ENCODE assay signal across 18 cellular contexts in the genomic region with DNA sequence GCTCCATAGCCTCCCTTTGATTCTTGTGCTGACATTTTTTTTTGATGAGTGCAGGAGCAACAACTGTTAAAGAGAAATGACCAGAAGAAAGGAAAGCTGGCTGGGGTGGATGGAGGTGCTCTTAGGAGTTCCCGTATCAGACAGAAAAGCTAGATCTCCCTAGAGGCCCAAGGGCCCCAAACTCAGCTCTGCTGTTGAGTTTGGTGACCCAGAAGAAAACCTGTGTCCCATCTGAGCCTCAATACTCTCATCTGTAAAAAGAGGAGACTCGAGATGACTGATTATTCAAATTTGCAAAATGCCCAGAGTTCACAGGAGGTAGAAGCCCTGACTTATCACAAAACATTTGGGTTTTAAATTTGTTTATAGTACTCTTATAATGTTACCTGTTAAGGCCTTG.
"Had no signal": no experiment of that assay in that cellular context is flagged by ENCODE, and none has a peak within 500 bp of the region (broad histone marks: within the 10 kb centered on the region; RNA-seq: fewer than 3 reads in every experiment).

No MANE protein-coding gene starts in this region.

- H3K79me2 ChIP-seq: parathyroid adenoma had no signal

- ATAC-seq: activated CD4-positive, alpha-beta T cell treated with anti-CD3 and anti-CD28 coated beads for 36 hours; activated CD8-positive, alpha-beta memory T cell treated with anti-CD3 and anti-CD28 coated beads, Interleukin-2, amount 10 ng/mL, durations not matched to agents 7 days and 5 days; left lung; naive thymus-derived CD8-positive, alpha-beta T cell; stimulated activated naive CD8-positive, alpha-beta T cell treated with anti-CD3 and anti-CD28 coated beads, Interleukin-15, Interleukin-2, amounts not matched to agents 100 U/mL and 50 U/mL, for 24 hours had no signal

- H3K27ac ChIP-seq: colonic mucosa, esophagus muscularis mucosa, left lung, neutrophil, parathyroid adenoma, transverse colon, WERI-Rb-1 had no signal

- H3K4me3 ChIP-seq: colonic mucosa, esophagus muscularis mucosa, left lung, transverse colon had no signal

- H3K27me3 ChIP-seq: colonic mucosa, esophagus muscularis mucosa, left lung, neutrophil, transverse colon had no signal

- H3K36me3 ChIP-seq: colonic mucosa, esophagus muscularis mucosa, left lung, neutrophil, transverse colon, WERI-Rb-1 had no signal

- H3K9ac ChIP-seq: parathyroid adenoma had no signal

- H3K4me1 ChIP-seq: colonic mucosa, left lung had no signal

- H3K9me3 ChIP-seq: colonic mucosa, esophagus muscularis mucosa, left lung, neutrophil, transverse colon had no signal

- H2AFZ ChIP-seq: parathyroid adenoma had no signal

- DNase-seq: activated CD4-positive, alpha-beta memory T cell treated with anti-CD3 and anti-CD28 coated beads for 36 hours; activated CD4-positive, alpha-beta T cell treated with anti-CD3 and anti-CD28 coated beads for 36 hours; activated CD8-positive, alpha-beta memory T cell treated with anti-CD3 and anti-CD28 coated beads, Interleukin-2, amount 10 ng/mL, durations not matched to agents 7 days and 5 days; activated naive CD4-positive, alpha-beta T cell treated with anti-CD3 and anti-CD28 coated beads, Interleukin-2, amount 50 U/mL, for 16 hours; activated T-cell treated with anti-CD3 and anti-CD28 coated beads, Interleukin-2, amount 50 U/mL, for 1 hour; caudate nucleus; colonic mucosa; hippocampal formation; left lung; mammary epithelial cell; naive thymus-derived CD8-positive, alpha-beta T cell; stimulated activated CD4-positive, alpha-beta T cell treated with anti-CD3 and anti-CD28 coated beads, Interleukin-4, amount 100 ng/mL, for 1 hour; stimulated activated naive CD8-positive, alpha-beta T cell treated with anti-CD3 and anti-CD28 coated beads, Interleukin-15, Interleukin-2, amounts not matched to agents 100 U/mL and 50 U/mL, for 24 hours; transverse colon; WERI-Rb-1 had no signal
